In genomic region chr11:25596701-25597100, GRCh38 we compare ENCODE assay signal across 28 cellular contexts.
"Had no signal": no experiment of that assay in that cellular context is flagged by ENCODE, and none has a peak within 500 bp of the region (broad histone marks: within the 10 kb centered on the region; RNA-seq: fewer than 3 reads in every experiment).

No MANE protein-coding gene starts in this region.

- H3K4me3 ChIP-seq: neural progenitor cell, ovary, psoas muscle, right lobe of liver, sigmoid colon, stomach, thoracic aorta, thyroid gland, tibial nerve, upper lobe of left lung, vagina had no signal

- H3K4me1 ChIP-seq: parathyroid adenoma, psoas muscle, right lobe of liver, sigmoid colon, stomach, thyroid gland, tibial nerve, upper lobe of left lung, vagina had no signal

- H3K36me3 ChIP-seq: neural progenitor cell, ovary, right lobe of liver, sigmoid colon, stomach, thoracic aorta, thyroid gland, tibial nerve, upper lobe of left lung, vagina had no signal

- H3K27me3 Mint-ChIP-seq: progenitor cell of endocrine pancreas; stimulated activated naive B cell treated with anti-CD40 and anti-IgM and Interleukin-4, amounts not matched to agents 10 μg/mL and 1 μg/mL and 100 μg/mL, for 72 hours; stimulated activated naive CD8-positive, alpha-beta T cell treated with anti-CD3 and anti-CD28 coated beads, Interleukin-15, Interleukin-2, amounts not matched to agents 100 ng/mL and 50 ng/mL, for 24 hours had no signal

- H3K9me3 ChIP-seq: ovary, psoas muscle, right lobe of liver, sigmoid colon, stomach, thoracic aorta, thyroid gland, tibial nerve, upper lobe of left lung, vagina had no signal

- DNase-seq: natural killer cell; occipital lobe; ovary; posterior cingulate gyrus; psoas muscle; right cardiac atrium; right lobe of liver; sigmoid colon; small intestine; stimulated activated CD4-positive, alpha-beta T cell treated with anti-CD3 and anti-CD28 coated beads, Interleukin-15, amount 100 ng/mL, for 24 hours; stimulated activated CD4-positive, alpha-beta T cell treated with anti-CD3 and anti-CD28 coated beads, Interleukin-2, amount 100 ng/mL, for 24 hours; stimulated activated CD4-positive, alpha-beta T cell treated with anti-CD3 and anti-CD28 coated beads, Interleukin-2, amount 100 ng/mL, for 48 hours; stimulated activated CD4-positive, alpha-beta T cell treated with anti-CD3 and anti-CD28 coated beads, Interleukin-4, amount 100 ng/mL, for 24 hours; stimulated activated naive B cell treated with anti-CD40 and anti-IgM and Interleukin-4, amounts not matched to agents 10 μg/mL and 1 μg/mL and 100 μg/mL, for 72 hours; stimulated activated naive CD4-positive, alpha-beta T cell treated with Interleukin-2 at 50 U/mL for 16 hours; stomach; thyroid gland; trophoblast cell; upper lobe of left lung had no signal

- H3K9ac ChIP-seq: neural progenitor cell, parathyroid adenoma had no signal

- H3K4me3 Mint-ChIP-seq: natural killer cell; nephron; neural progenitor cell; stimulated activated effector memory CD8-positive, alpha-beta T cell treated with anti-CD3 and anti-CD28 coated beads, Interleukin-12 subunit alpha, Interleukin-12 subunit beta, amount 100 ng/mL, for 72 hours; stimulated activated naive B cell treated with anti-CD40 and anti-IgM and Interleukin-4, amounts not matched to agents 10 μg/mL and 1 μg/mL and 100 μg/mL, for 72 hours; stimulated activated naive CD8-positive, alpha-beta T cell treated with anti-CD3 and anti-CD28 coated beads, Interleukin-15, Interleukin-2, amounts not matched to agents 100 ng/mL and 50 ng/mL, for 24 hours had no signal

- H3K27me3 ChIP-seq: neural progenitor cell, ovary, right lobe of liver, sigmoid colon, stomach, thyroid gland, tibial nerve, upper lobe of left lung, vagina had no signal

- H3K4me2 ChIP-seq: neural progenitor cell had no signal

- H3K9me3 Mint-ChIP-seq: neural progenitor cell had no signal

- H2AFZ ChIP-seq: neural progenitor cell, parathyroid adenoma had no signal

- H3K79me2 ChIP-seq: parathyroid adenoma had no signal

- H3K36me3 Mint-ChIP-seq: natural killer cell; neural progenitor cell; stimulated activated effector memory CD8-positive, alpha-beta T cell treated with anti-CD3 and anti-CD28 coated beads, Interleukin-12 subunit alpha, Interleukin-12 subunit beta, amount 100 ng/mL, for 72 hours; stimulated activated naive B cell treated with anti-CD40 and anti-IgM and Interleukin-4, amounts not matched to agents 10 μg/mL and 1 μg/mL and 100 μg/mL, for 72 hours had no signal

- H3K27ac ChIP-seq: neural progenitor cell, ovary, parathyroid adenoma, psoas muscle, right lobe of liver, sigmoid colon, stomach, thoracic aorta, thyroid gland, tibial nerve, upper lobe of left lung, vagina had no signal

- H3K27ac Mint-ChIP-seq: natural killer cell; nephron; neural progenitor cell; progenitor cell of endocrine pancreas; stimulated activated effector memory CD8-positive, alpha-beta T cell treated with anti-CD3 and anti-CD28 coated beads, Interleukin-12 subunit alpha, Interleukin-12 subunit beta, amount 100 ng/mL, for 72 hours; stimulated activated naive B cell treated with anti-CD40 and anti-IgM and Interleukin-4, amounts not matched to agents 10 μg/mL and 1 μg/mL and 100 μg/mL, for 72 hours; stimulated activated naive CD8-positive, alpha-beta T cell treated with anti-CD3 and anti-CD28 coated beads, Interleukin-15, Interleukin-2, amounts not matched to agents 100 ng/mL and 50 ng/mL, for 24 hours had no signal

- H3K4me1 Mint-ChIP-seq: natural killer cell; nephron; neural progenitor cell; stimulated activated effector memory CD8-positive, alpha-beta T cell treated with anti-CD3 and anti-CD28 coated beads, Interleukin-12 subunit alpha, Interleukin-12 subunit beta, amount 100 ng/mL, for 72 hours; stimulated activated naive B cell treated with anti-CD40 and anti-IgM and Interleukin-4, amounts not matched to agents 10 μg/mL and 1 μg/mL and 100 μg/mL, for 72 hours had no signal
